Comparison of ENCODE assay signal across 22 cellular contexts in the genomic region with DNA sequence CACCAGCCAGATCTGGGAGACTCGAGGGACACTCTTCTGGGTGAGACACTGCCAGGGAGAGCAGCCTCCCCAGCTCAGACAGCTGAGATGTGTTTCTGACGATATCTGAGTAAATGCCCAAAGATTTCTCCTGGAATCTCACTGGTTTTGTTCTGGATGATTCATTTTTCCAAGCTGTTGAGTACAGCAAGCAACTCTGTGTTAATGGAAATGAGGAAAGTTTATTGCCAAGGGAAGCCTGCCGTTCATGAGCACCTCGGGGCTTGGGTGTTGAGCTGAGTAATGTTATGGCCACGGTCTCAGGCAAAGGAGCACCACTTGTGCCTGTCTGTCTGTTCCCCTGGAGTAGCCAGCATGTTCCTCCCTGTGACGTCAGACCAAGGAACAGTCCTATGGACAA.
"Had no signal": no experiment of that assay in that cellular context is flagged by ENCODE, and none has a peak within 500 bp of the region (broad histone marks: within the 10 kb centered on the region; RNA-seq: fewer than 3 reads in every experiment).

No MANE protein-coding gene starts in this region.

- H3K9me3 ChIP-seq: breast epithelium, colonic mucosa, gastrocnemius medialis, mucosa of descending colon, upper lobe of right lung had no signal

- H3K4me3 Mint-ChIP-seq: activated T-cell treated with anti-CD3 and anti-CD28 coated beads, Interleukin-2, amount 50 U/mL, for 24 hours; activated T-helper 17 cell treated with anti-CD3 and anti-CD28 coated beads, Interleukin-2, amount 50 U/mL, for 72 hours; central memory CD8-positive, alpha-beta T cell; effector memory CD8-positive, alpha-beta T cell; naive B cell; WTC11 had no signal

- H3K4me3 ChIP-seq: breast epithelium, colonic mucosa, dorsolateral prefrontal cortex, gastrocnemius medialis, mucosa of descending colon, upper lobe of right lung had no signal

- H3K27me3 Mint-ChIP-seq: activated T-cell treated with anti-CD3 and anti-CD28 coated beads, Interleukin-2, amount 50 U/mL, for 24 hours; activated T-helper 17 cell treated with anti-CD3 and anti-CD28 coated beads, Interleukin-2, amount 50 U/mL, for 72 hours; central memory CD8-positive, alpha-beta T cell; effector memory CD8-positive, alpha-beta T cell had no signal

- H3K27me3 ChIP-seq: breast epithelium, colonic mucosa, dorsolateral prefrontal cortex, gastrocnemius medialis, upper lobe of right lung had no signal

- H3K36me3 ChIP-seq: breast epithelium, colonic mucosa, gastrocnemius medialis, upper lobe of right lung had no signal

- H3K4me1 ChIP-seq: breast epithelium, colonic mucosa, gastrocnemius medialis, upper lobe of right lung had no signal

- H3K4me1 Mint-ChIP-seq: activated T-helper 17 cell treated with anti-CD3 and anti-CD28 coated beads, Interleukin-2, amount 50 U/mL, for 72 hours; central memory CD8-positive, alpha-beta T cell; naive B cell had no signal

- ATAC-seq: activated naive CD4-positive, alpha-beta T cell treated with anti-CD3 and anti-CD28 coated beads, Interleukin-2, amount 50 U/mL, for 72 hours; activated T-helper 17 cell treated with anti-CD3 and anti-CD28 coated beads, Interleukin-2, amount 50 U/mL, for 72 hours; effector memory CD8-positive, alpha-beta T cell; esophagus mucosa; gastrocnemius medialis; mucosa of descending colon; sciatic nerve; upper lobe of right lung had no signal

- H3K27ac ChIP-seq: breast epithelium, colonic mucosa, gastrocnemius medialis, upper lobe of right lung had no signal

- H3K27ac Mint-ChIP-seq: activated naive CD4-positive, alpha-beta T cell treated with anti-CD3 and anti-CD28 coated beads, Interleukin-2, amount 50 U/mL, for 72 hours; activated T-cell treated with anti-CD3 and anti-CD28 coated beads, Interleukin-2, amount 50 U/mL, for 24 hours; activated T-helper 17 cell treated with anti-CD3 and anti-CD28 coated beads, Interleukin-2, amount 50 U/mL, for 72 hours; effector memory CD8-positive, alpha-beta T cell; naive B cell; WTC11 had no signal

- DNase-seq: activated CD8-positive, alpha-beta memory T cell treated with anti-CD3 and anti-CD28 coated beads for 24 hours; activated CD8-positive, alpha-beta memory T cell treated with anti-CD3 and anti-CD28 coated beads, Interleukin-2, amount 50 U/mL, for 4 hours; activated T-cell treated with anti-CD3 and anti-CD28 coated beads, Interleukin-2, amount 50 U/mL, for 24 hours; aorta; colonic mucosa; effector memory CD8-positive, alpha-beta T cell; gastrocnemius medialis; mesenchymal stem cell; naive B cell; stimulated activated CD4-positive, alpha-beta T cell treated with anti-CD3 and anti-CD28 coated beads, Interleukin-4, amount 100 ng/mL, for 1 hour; stimulated activated naive CD4-positive, alpha-beta T cell; T1000; upper lobe of right lung had no signal

- H3K9me3 Mint-ChIP-seq: activated naive CD4-positive, alpha-beta T cell treated with anti-CD3 and anti-CD28 coated beads, Interleukin-2, amount 50 U/mL, for 72 hours; activated T-cell treated with anti-CD3 and anti-CD28 coated beads, Interleukin-2, amount 50 U/mL, for 24 hours; activated T-helper 17 cell treated with anti-CD3 and anti-CD28 coated beads, Interleukin-2, amount 50 U/mL, for 72 hours; central memory CD8-positive, alpha-beta T cell; effector memory CD8-positive, alpha-beta T cell; naive B cell; WTC11 had no signal

- H3K36me3 Mint-ChIP-seq: activated naive CD4-positive, alpha-beta T cell treated with anti-CD3 and anti-CD28 coated beads, Interleukin-2, amount 50 U/mL, for 72 hours; naive B cell; WTC11 had no signal
